Comparison of ENCODE assay signal across 7 cellular contexts in the genomic region with DNA sequence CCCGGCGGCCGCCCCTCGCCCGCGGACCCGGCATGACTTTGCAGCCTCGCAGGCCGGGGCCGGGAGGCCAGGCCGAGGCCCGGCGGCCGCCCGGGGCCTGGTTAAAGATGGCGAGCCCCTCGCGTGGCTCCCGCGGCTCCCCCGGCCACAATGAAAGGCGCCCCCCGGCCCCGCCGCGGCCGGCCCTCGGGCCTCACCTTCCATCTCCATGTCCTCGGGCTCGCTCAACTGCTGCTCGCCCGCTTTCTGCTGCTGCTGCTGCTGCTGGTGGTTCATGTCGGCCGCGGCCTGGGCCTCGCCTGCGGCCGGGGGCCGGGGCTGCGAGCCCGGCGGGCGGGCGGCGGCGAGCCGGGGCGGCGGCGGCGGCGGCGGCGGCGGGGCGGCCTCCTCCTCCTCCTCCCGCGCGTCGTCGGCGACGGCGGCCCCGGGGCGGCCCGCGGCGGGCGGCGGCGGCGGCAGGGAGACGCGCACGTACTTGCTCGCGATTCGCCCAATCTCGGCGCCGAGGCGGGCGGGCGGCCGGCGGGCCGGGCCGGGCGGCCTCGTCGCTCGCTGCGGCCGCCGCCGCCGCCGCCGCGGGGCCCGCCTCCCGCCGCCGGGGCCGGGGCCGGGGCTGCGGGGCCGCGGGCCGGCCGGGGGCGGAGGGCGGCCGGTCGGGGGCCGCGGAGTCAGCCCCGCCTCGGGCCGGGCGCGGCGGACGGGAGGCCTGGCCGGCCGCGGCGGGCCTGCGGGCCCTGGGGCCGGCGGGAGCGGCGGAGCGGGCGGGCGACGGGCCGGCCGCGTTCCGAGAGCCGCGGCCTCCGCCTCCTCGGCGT. TPM values are rescaled to one million over a fixed set of nuclear protein-coding genes. Genes with fewer than 3 reads are reported as not detected.
DNase-seq lines count a peak whose midpoint lies in the region; ATAC-seq lines count a peak whose summit lies in the region.

No MANE protein-coding gene starts in this region.

- ATAC-seq in GM18867 (IDR thresholded peaks at IDR 0.05; ENCODE audit: unreplicated experiment) (peak; percentile 6), HG03354 (IDR thresholded peaks at IDR 0.05; ENCODE audit: poor library complexity, severe bottlenecking, unreplicated experiment) (peak; percentile 7)

- H3K4me3 ChIP-seq in subcutaneous abdominal adipose tissue (ENCODE audit: low read depth in 1 of 5, low read length in 5 of 5) = peak overlapping the region in 4 of 5 donors; percentile 75 to 81 (median 78)

- peaks cover 19 to 54% (median 49%) of the 10 kb centered on the region in 5 donors for H3K4me1 ChIP-seq in subcutaneous abdominal adipose tissue (ENCODE audit: control insufficient read depth in 5 of 5, insufficient read depth in 5 of 5, low read length in 5 of 5)

- no peaks in the 10 kb centered on the region for H3K9me3 Mint-ChIP-seq in activated naive CD8-positive, alpha-beta T cell treated with anti-CD3 and anti-CD28 coated beads for 36 hours

- H3K27me3 Mint-ChIP-seq in activated naive CD8-positive, alpha-beta T cell treated with anti-CD3 and anti-CD28 coated beads for 36 hours = peaks cover 5% of the 10 kb centered on the region

- H3K27me3 ChIP-seq in subcutaneous abdominal adipose tissue (ENCODE audit: control insufficient read depth in 5 of 5, insufficient read depth in 4 of 5, low read length in 5 of 5) = no peaks in the 10 kb centered on the region

- peak overlapping the region; percentile 58 for H3K4me3 Mint-ChIP-seq in activated naive CD8-positive, alpha-beta T cell treated with anti-CD3 and anti-CD28 coated beads for 36 hours

- H3K4me1 Mint-ChIP-seq in activated naive CD8-positive, alpha-beta T cell treated with anti-CD3 and anti-CD28 coated beads for 36 hours = peaks cover 43% of the 10 kb centered on the region

- H3K9me3 ChIP-seq in subcutaneous abdominal adipose tissue (ENCODE audit: control insufficient read depth in 5 of 5, low read length in 5 of 5) = no peaks in the 10 kb centered on the region

- peaks cover 18% of the 10 kb centered on the region for H3K36me3 Mint-ChIP-seq in activated naive CD8-positive, alpha-beta T cell treated with anti-CD3 and anti-CD28 coated beads for 36 hours

- peak overlapping the region in 4 of 5 donors; percentile 72 to 88 (median 86) for H3K9ac ChIP-seq in subcutaneous abdominal adipose tissue (ENCODE audit: low read length in 5 of 5)

- no peaks in the 10 kb centered on the region for H3K36me3 ChIP-seq in subcutaneous abdominal adipose tissue (ENCODE audit: control insufficient read depth in 5 of 5, insufficient read depth in 5 of 5, low read length in 5 of 5)

- peak; percentile 36 for DNase-seq in activated naive CD8-positive, alpha-beta T cell treated with anti-CD3 and anti-CD28 coated beads for 36 hours
- DNase-seq in iris pigment epithelial cell (ENCODE audit: low read depth) = peak; percentile 27
- DNase-seq in MV-4-11 (lab: John Stamatoyannopoulos, UW) = no peak
- no peak for DNase-seq in HPDE6-E6E7 (ENCODE audit: extremely low spot score)

- no peak overlapping the region for H3K27ac Mint-ChIP-seq in activated naive CD8-positive, alpha-beta T cell treated with anti-CD3 and anti-CD28 coated beads for 36 hours

- no peak overlapping the region for H3K27ac ChIP-seq in subcutaneous abdominal adipose tissue (ENCODE audit: low read depth, low read length)

RNA-seq across cellular contexts. Expression of a gene that starts 0.5 kb away (rescaled TPM):
- total RNA-seq in activated naive CD8-positive, alpha-beta T cell treated with anti-CD3 and anti-CD28 coated beads for 36 hours = 100 to 1,000 TPM; 167 to 175 TPM

Comparison
In these comparisons a context has a peak if more than half of its experiments do, and no peak if none do; other contexts are left out.
1. DNase-seq: peak in activated naive CD8-positive, alpha-beta T cell treated with anti-CD3 and anti-CD28 coated beads for 36 hours (single experiment) and iris pigment epithelial cell (single experiment); none in MV-4-11 (single experiment) and HPDE6-E6E7 (single experiment).